In genomic region chr5:154470172-154470571, GRCh38 we compare ENCODE assay signal across 32 cellular contexts. TPM values are rescaled to one million over a fixed set of nuclear protein-coding genes. Genes with fewer than 3 reads are reported as not detected.
DNase-seq lines count a peak whose midpoint lies in the region; ATAC-seq, FAIRE-seq and TF ChIP-seq lines count a peak whose summit lies in the region.
"Had no signal": no experiment of that assay in that cellular context is flagged by ENCODE, and none has a peak within 500 bp of the region (broad histone marks: within the 10 kb centered on the region; RNA-seq: fewer than 3 reads in every experiment).

No MANE protein-coding gene starts in this region.

- TF ChIP-seq EP300 in A549 (IDR thresholded peaks at IDR 0.05) = no peak
- TF ChIP-seq EP300 in K562 (IDR thresholded peaks at IDR 0.05; ENCODE audit: low read length) = no peak

- no peaks in the 10 kb centered on the region for H3K9me3 ChIP-seq in A549
- no peaks in the 10 kb centered on the region for H3K9me3 ChIP-seq in K562 (replicated peaks; ENCODE audit: control insufficient read depth, insufficient read depth, low read depth, low read length)
- H3K9me3 ChIP-seq in muscle layer of colon (ENCODE audit: low read length) = no peaks in the 10 kb centered on the region
- H3K9me3 ChIP-seq: SJSA1 had no signal

- H3K27ac ChIP-seq in A549 (no peak overlapping the region; a peak in 1 of 6 replicates), K562 (ENCODE audit: extremely low read depth, low read depth, low read length) (no peak overlapping the region), muscle layer of colon (ENCODE audit: low read depth, low read length) (peak overlapping the region; percentile 67)
- H3K27ac ChIP-seq: BLaER1, GM23248, HL-60, SJSA1 had no signal

- H3K27me3 ChIP-seq in K562 (ENCODE audit: control insufficient read depth in 2 of 2, insufficient read depth in 2 of 2, low read length in 2 of 2) (peaks cover 33 to 40% of the 10 kb centered on the region in 2 experiments), muscle layer of colon (ENCODE audit: control insufficient read depth in 1 of 2, insufficient read depth in 2 of 2, low read length in 2 of 2) (peaks cover 0 to 24% of the 10 kb centered on the region in 2 donors)

- BruUV-seq in K562 (replicated peaks; lab: Mats Ljungman, UMichigan) = no TSS peak

- H3K4me1 ChIP-seq in A549 = peaks cover 23% of the 10 kb centered on the region
- H3K4me1 ChIP-seq in K562 (replicated peaks in 1 of 2; ENCODE audit: control insufficient read depth in 2 of 2, insufficient read depth in 2 of 2, low read length in 2 of 2) = peaks cover 0 to 3% of the 10 kb centered on the region in 2 experiments; a peak in 1 of 5 replicates
- H3K4me1 ChIP-seq in muscle layer of colon (ENCODE audit: insufficient read depth, low read length) = peaks cover under 1% of the 10 kb centered on the region

- FAIRE-seq in A549 (lab: Jason Lieb, UNC) (no peak), K562 (lab: Jason Lieb, UNC) (no peak)
- FAIRE-seq: D721Med had no signal

- DNase-seq in A549 (ENCODE audit: low read depth in 1 of 2, low spot score in 1 of 2) = no peak
- DNase-seq in NCI-H226 = peak; percentile 38
- DNase-seq in K562 (ENCODE audit: extremely low read depth in 1 of 4, low spot score in 3 of 4) = no peak
- DNase-seq in NCI-H2029 (lab: John Stamatoyannopoulos, UW) = no peak
- DNase-seq in RKO (ENCODE audit: low spot score) = no peak
- DNase-seq: CD4-positive, alpha-beta T cell; DMS53; GM23248; H7; HFFc6; Kasumi-1; MV-4-11; NCI-H1105; NCI-H1436 treated with DMSO at 0.1 percent for 48 hours; NCI-H187 treated with DMSO at 0.1 percent for 48 hours; NCI-H2107; NCI-H446; NCI-H524 treated with DMSO at 0.1 percent for 48 hours; NCI-H774; PC-3 had no signal

- no peaks in the 10 kb centered on the region for H3K79me2 ChIP-seq in K562 (ENCODE audit: control insufficient read depth, insufficient read depth, low read length)

- CTCF ChIA-PET in A549 (lab: Yijun Ruan, JAX) = interaction anchor here (0.8 to 19.7 kb wide), 5 partner anchors 39 to 398 kb away, joined by 3 to 304 read pairs (median 25); no protein-coding TSS in a partner anchor
- CTCF ChIA-PET in K562 (lab: Yijun Ruan, JAX; ENCODE audit: low intra/inter-chr PET ratio) = no interaction called here

- TF ChIP-seq RAD21 in A549 (conservative IDR thresholded peaks at IDR 0.05 in 1 of 2, IDR thresholded peaks at IDR 0.05 in 1 of 2) = no peak
- TF ChIP-seq RAD21 in K562 (CRISPR knock-in tag; conservative IDR thresholded peaks at IDR 0.05 in 1 of 2, IDR thresholded peaks at IDR 0.05 in 1 of 2) = no peak

- H3K9ac ChIP-seq in K562 (ENCODE audit: insufficient read depth in 1 of 2, low read depth in 2 of 2, low read length in 2 of 2) (no peak overlapping the region), muscle layer of colon (ENCODE audit: low read length) (peak overlapping the region; percentile 5)
- H3K9ac ChIP-seq: BLaER1, GM23248 had no signal

- WGBS in A549 (ENCODE audit: missing lambda C conversion rate) = 96% methylated on average over 2 of the region's 2 CpGs
- WGBS in K562 (ENCODE audit: insufficient coverage, low coverage, missing lambda C conversion rate) = 0% methylated on average over 2 of the region's 2 CpGs

- ATAC-seq in A549 (no peak), K562 (no peak), HG03469 (IDR thresholded peaks at IDR 0.05; ENCODE audit: unreplicated experiment) (no peak), GM21381 (IDR thresholded peaks at IDR 0.05; ENCODE audit: unreplicated experiment) (no peak)
- ATAC-seq: PC-3, Right ventricle myocardium inferior had no signal

- no peak overlapping the region for H2AFZ ChIP-seq in K562 (ENCODE audit: low read depth, low read length)
- H2AFZ ChIP-seq: GM23248 had no signal

- no peaks in the 10 kb centered on the region for H3K9me1 ChIP-seq in K562 (ENCODE audit: control insufficient read depth, insufficient read depth, low read length)

- H3K4me2 ChIP-seq in A549 (peak overlapping the region; percentile 41; the same call in 1 of the 3 replicates), K562 (ENCODE audit: insufficient read depth, low read length) (no peak overlapping the region)
- H3K4me2 ChIP-seq: BLaER1 had no signal

- no peak overlapping the region for H3K4me3 ChIP-seq in A549
- no peak overlapping the region for H3K4me3 ChIP-seq in K562
- H3K4me3 ChIP-seq in muscle layer of colon (ENCODE audit: low read depth in 1 of 2, low read length in 2 of 2) = peak overlapping the region in 1 of 2 donors; percentile 39
- H3K4me3 ChIP-seq: BLaER1, GM23248, SJSA1 had no signal

- TF ChIP-seq POLR2A in A549 (IDR thresholded peaks at IDR 0.05; ENCODE audit: low read length) (no peak), K562 (conservative IDR thresholded peaks at IDR 0.05) (no peak)

- in situ Hi-C loops in K562 (cut with MboI) = no loop called here

- intact Hi-C loops in K562 (cut with micrococcal nuclease) = no loop called here

- peaks cover 2% of the 10 kb centered on the region; the same call in 1 of the 2 replicates for H4K20me1 ChIP-seq in K562 (replicated peaks; ENCODE audit: control insufficient read depth, insufficient read depth, low read length)

- H3K36me3 ChIP-seq in K562 (ENCODE audit: control insufficient read depth, insufficient read depth, low read length) (no peaks in the 10 kb centered on the region), muscle layer of colon (ENCODE audit: insufficient read depth, low read length) (no peaks in the 10 kb centered on the region)
- H3K36me3 ChIP-seq: BLaER1, SJSA1 had no signal

- POLR2A ChIA-PET in A549 (lab: Yijun Ruan, JAX) (no interaction called here), K562 (lab: Yijun Ruan, JAX) (interaction anchor here (1.0 kb wide), 1 partner anchor 145 kb away, joined by 3 read pairs; no protein-coding TSS in a partner anchor)

- TF ChIP-seq CTCF in A549 (IDR thresholded peaks at IDR 0.05) (no peak), K562 (IDR thresholded peaks at IDR 0.05 in 2 of 3, conservative IDR thresholded peaks at IDR 0.05 in 1 of 3; ENCODE audit: insufficient read depth in 2 of 3, low read depth in 1 of 3, low read length in 3 of 3) (no peak)

TF ChIP-seq in A549, 52 proteins besides CTCF, POLR2A, EP300 and RAD21 (continues in another document):
- TF ChIP-seq HOXA7 (CRISPR knock-in tag; IDR thresholded peaks at IDR 0.05) = no peak
- no peak for TF ChIP-seq ZC3H11A (IDR thresholded peaks at IDR 0.05)
- no peak for TF ChIP-seq ZNF302 (CRISPR knock-in tag; IDR thresholded peaks at IDR 0.05)

TF ChIP-seq in K562, 482 proteins besides CTCF, POLR2A, EP300 and RAD21 (continues in another document):
- no peak for TF ChIP-seq NFE2 (IDR thresholded peaks at IDR 0.05; ENCODE audit: low read depth)

RNA-seq across cellular contexts. Expression of gene HAND1, which starts 7.9 kb away (rescaled TPM):
- polyA plus RNA-seq in A549 (2011; rRNA removed) (0.04 and 0.08 TPM in 2 replicates), A549 (2017; fragmentation: RNase III; extraction: RNeasy Plus Mini Kit Qiagen cat#74134 plus additional on column Dnase treatment) (0.05 TPM in 1 of 3 replicates, not detected in the others), K562 (2011; rRNA removed) (not detected in 2 replicates), K562 (2014; fragmentation: Illumina TruSeq; extraction: Trizol) (not detected in 2 replicates), K562 (2014; fragmentation: Nextera tagmentation; extraction: Ambion mirVana) (not detected), K562 (2014; rRNA removed) (not detected in 2 replicates)
- 0.16 and 0.39 TPM in 2 replicates for polyA plus RNA-seq in A549 (2012; cell fraction: cytosol; rRNA removed)
- polyA plus RNA-seq in A549 (2012; cell fraction: nucleus; rRNA removed) = 0.20 TPM in 1 of 2 replicates, not detected in the other
- not detected in 2 replicates for polyA minus RNA-seq in A549 (2011; rRNA and poly(A)+ RNA removed)
- total RNA-seq in K562 (2011; cell fraction: chromatin; rRNA removed; ENCODE audit: low replicate concordance) = not detected in 2 replicates
- not detected in 2 replicates for total RNA-seq in K562 (2011; cell fraction: nucleolus; rRNA removed)
- not detected in 2 replicates for total RNA-seq in K562 (2011; cell fraction: nucleoplasm; rRNA removed)
- total RNA-seq in K562 (2014; rRNA removed) (not detected in 2 replicates), K562 (2014; rRNA removed; fragmentation: Illumina TruSeq; extraction: Trizol) (not detected in 2 replicates), K562 (2015; rRNA removed; fragmentation: Illumina TruSeq; extraction: Trizol) (not detected in 2 replicates), K562 (2021) (not detected in 2 replicates)
- polyA plus RNA-seq in K562 (2011; cell fraction: cytosol; rRNA removed) = 0.03 TPM in 1 of 2 replicates, not detected in the other
- polyA plus RNA-seq in K562 (2011; cell fraction: nucleus; rRNA removed) = not detected in 2 replicates
- polyA plus RNA-seq in K562 (2012) = not detected in 2 replicates
- not detected in 2 replicates for polyA minus RNA-seq in K562 (2011; rRNA and poly(A)+ RNA removed)
- polyA minus RNA-seq in K562 (2011; cell fraction: cytosol; rRNA and poly(A)+ RNA removed) = not detected in 2 replicates
- polyA minus RNA-seq in K562 (2011; cell fraction: nucleus; rRNA and poly(A)+ RNA removed) = not detected in 2 replicates
- total RNA-seq: A172; CD4-positive, alpha-beta T cell; GM23248; H7; HFFc6; M059J; PC-3; RPMI7951; SJSA1 had no signal
- polyA plus RNA-seq: AG04450, GM23248 had no signal

RNA-seq across cellular contexts. Expression of gene SAP30L, which starts 24.4 kb away (rescaled TPM):
- polyA plus RNA-seq in A549 (2011; rRNA removed) = 40.8 and 50.3 TPM in 2 replicates
- polyA plus RNA-seq in A549 (2012; cell fraction: cytosol; rRNA removed) = 19.1 and 19.2 TPM in 2 replicates
- polyA plus RNA-seq in A549 (2012; cell fraction: nucleus; rRNA removed) = 6.5 and 8.6 TPM in 2 replicates
- polyA plus RNA-seq in A549 (2017; fragmentation: RNase III; extraction: RNeasy Plus Mini Kit Qiagen cat#74134 plus additional on column Dnase treatment) = 23.5 to 25.3 TPM (median 24.9 TPM) in 3 replicates
- 11.7 and 14.5 TPM in 2 replicates for polyA minus RNA-seq in A549 (2011; rRNA and poly(A)+ RNA removed)
- 15.1 and 22.0 TPM in 2 replicates for total RNA-seq in K562 (2011; cell fraction: chromatin; rRNA removed; ENCODE audit: low replicate concordance)
- total RNA-seq in K562 (2011; cell fraction: nucleolus; rRNA removed) = 10.0 and 10.2 TPM in 2 replicates
- total RNA-seq in K562 (2011; cell fraction: nucleoplasm; rRNA removed) = 11.4 and 17.4 TPM in 2 replicates
- 17.8 and 22.0 TPM in 2 replicates for total RNA-seq in K562 (2014; rRNA removed)
- total RNA-seq in K562 (2014; rRNA removed; fragmentation: Illumina TruSeq; extraction: Trizol) = 29.4 and 31.0 TPM in 2 replicates
- 25.8 and 28.1 TPM in 2 replicates for total RNA-seq in K562 (2015; rRNA removed; fragmentation: Illumina TruSeq; extraction: Trizol)
- total RNA-seq in K562 (2021) = 27.5 and 33.6 TPM in 2 replicates
- polyA plus RNA-seq in K562 (2011; rRNA removed) = 25.6 and 30.0 TPM in 2 replicates
- polyA plus RNA-seq in K562 (2011; cell fraction: cytosol; rRNA removed) = 10.7 and 11.0 TPM in 2 replicates
- polyA plus RNA-seq in K562 (2011; cell fraction: nucleus; rRNA removed) = 30.7 and 37.8 TPM in 2 replicates
- polyA plus RNA-seq in K562 (2012) = 33.8 and 34.9 TPM in 2 replicates
- 19.4 and 24.9 TPM in 2 replicates for polyA plus RNA-seq in K562 (2014; fragmentation: Illumina TruSeq; extraction: Trizol)
- polyA plus RNA-seq in K562 (2014; fragmentation: Nextera tagmentation; extraction: Ambion mirVana) = 1 to 10 TPM; 5.1 to 6.8 TPM
- polyA plus RNA-seq in K562 (2014; rRNA removed) = 28.5 and 31.4 TPM in 2 replicates
- 10.4 and 12.5 TPM in 2 replicates for polyA minus RNA-seq in K562 (2011; rRNA and poly(A)+ RNA removed)
- polyA minus RNA-seq in K562 (2011; cell fraction: cytosol; rRNA and poly(A)+ RNA removed) = 6.3 and 7.5 TPM in 2 replicates
- 5.5 and 13.8 TPM in 2 replicates for polyA minus RNA-seq in K562 (2011; cell fraction: nucleus; rRNA and poly(A)+ RNA removed)
